In genomic region chr18:24214144-24214543, GRCh38 we compare ENCODE assay signal across 17 cellular contexts.
DNase-seq lines count a peak whose midpoint lies in the region; ATAC-seq, FAIRE-seq and TF ChIP-seq lines count a peak whose summit lies in the region.
"Had no signal": no experiment of that assay in that cellular context is flagged by ENCODE, and none has a peak within 500 bp of the region (broad histone marks: within the 10 kb centered on the region; RNA-seq: fewer than 3 reads in every experiment).

No MANE protein-coding gene starts in this region.

- no peaks in the 10 kb centered on the region for H4K20me1 ChIP-seq in HCT116 (ENCODE audit: insufficient read depth)

- TF ChIP-seq CTCF in HCT116 (IDR thresholded peaks at IDR 0.05 in 2 of 3, conservative IDR thresholded peaks at IDR 0.05 in 1 of 3; ENCODE audit: borderline replicate concordance in 1 of 3, insufficient read depth in 1 of 3, low read depth in 2 of 3, low read length in 2 of 3) (no peak), mesothelial cell of epicardium (IDR thresholded peaks at IDR 0.05; ENCODE audit: unreplicated experiment) (no peak)

- H3K4me3 ChIP-seq in HCT116 (replicated peaks in 1 of 2; ENCODE audit: low read depth in 1 of 2, low read length in 2 of 2) (no peak overlapping the region), subcutaneous abdominal adipose tissue (ENCODE audit: low read depth in 1 of 5, low read length in 5 of 5) (no peak overlapping the region)
- H3K4me3 ChIP-seq: K562 had no signal

- DNase-seq in HCT116 (ENCODE audit: low read depth, low spot score) (no peak), mesothelial cell of epicardium (ENCODE audit: low spot score in 2 of 2, unreplicated experiment in 2 of 2) (no peak), H54 (ENCODE audit: insufficient read length, low spot score) (no peak), NAMALWA (ENCODE audit: low spot score) (no peak)
- DNase-seq: activated naive CD4-positive, alpha-beta T cell; MV-4-11; natural killer cell; NCI-H2029 treated with DMSO at 0.1 percent for 48 hours; NCI-H526 treated with DMSO at 0.1 percent for 48 hours; stimulated activated naive CD8-positive, alpha-beta T cell treated with anti-CD3 and anti-CD28 coated beads, Interleukin-15, amount 100 ng/mL, for 72 hours had no signal

- H3K9ac ChIP-seq in HCT116 (ENCODE audit: low read length), result peak overlapping the region; percentile 24
- H3K9ac ChIP-seq in subcutaneous abdominal adipose tissue (ENCODE audit: low read length in 5 of 5), result no peak overlapping the region

- no peaks in the 10 kb centered on the region for H3K27me3 ChIP-seq in HCT116 (ENCODE audit: insufficient read depth, low read length)
- no peaks in the 10 kb centered on the region for H3K27me3 ChIP-seq in subcutaneous abdominal adipose tissue (ENCODE audit: control insufficient read depth in 5 of 5, insufficient read depth in 4 of 5, low read length in 5 of 5)

- CTCF ChIA-PET in HCT116 (lab: Charles Lee), result no interaction called here

- no peak overlapping the region for H3K4me3 Mint-ChIP-seq in mesothelial cell of epicardium
- H3K4me3 Mint-ChIP-seq: natural killer cell; stimulated activated naive CD8-positive, alpha-beta T cell treated with anti-CD3 and anti-CD28 coated beads, Interleukin-15, amount 100 ng/mL, for 72 hours had no signal

- H3K9me3 ChIP-seq in HCT116 (ENCODE audit: control insufficient read depth in 1 of 2, insufficient read depth in 1 of 2, low read depth in 1 of 2, low read length in 2 of 2) (no peaks in the 10 kb centered on the region), subcutaneous abdominal adipose tissue (ENCODE audit: control insufficient read depth in 5 of 5, low read length in 5 of 5) (no peaks in the 10 kb centered on the region)

- BruUV-seq in HCT116 (replicated peaks; lab: Mats Ljungman, UMichigan), result no TSS peak

- H3K27me3 Mint-ChIP-seq in mesothelial cell of epicardium (ENCODE audit: low read depth), result no peaks in the 10 kb centered on the region
- H3K27me3 Mint-ChIP-seq: stimulated activated naive CD8-positive, alpha-beta T cell treated with anti-CD3 and anti-CD28 coated beads, Interleukin-15, amount 100 ng/mL, for 72 hours had no signal

- peak overlapping the region; percentile 69 for H3K4me2 ChIP-seq in HCT116 (ENCODE audit: low read length)

- H3K27ac ChIP-seq in HCT116 (ENCODE audit: low read depth, low read length) (no peak overlapping the region; the same call in 1 of the 2 replicates), angular gyrus (ENCODE audit: low read depth, low read length) (peak overlapping the region; percentile 62), subcutaneous abdominal adipose tissue (ENCODE audit: low read depth, low read length) (peak overlapping the region; percentile 6)

- no peaks in the 10 kb centered on the region for H3K79me2 ChIP-seq in HCT116 (ENCODE audit: insufficient read depth, low read length)

- POLR2A ChIA-PET in HCT116 (lab: Charles Lee), result no interaction called here

- no peak overlapping the region for H2AFZ ChIP-seq in HCT116 (ENCODE audit: low read depth, low read length, poor library complexity, severe bottlenecking)

- TF ChIP-seq POLR2A in HCT116 (IDR thresholded peaks at IDR 0.05; ENCODE audit: borderline replicate concordance, extremely low read depth, insufficient read depth, insufficient read length) (no peak), H54 (IDR thresholded peaks at IDR 0.05; ENCODE audit: low read depth, low read length) (no peak)

- H3K36me3 ChIP-seq in HCT116 (ENCODE audit: control insufficient read depth in 1 of 2, insufficient read depth in 2 of 2, low read length in 2 of 2) (no peaks in the 10 kb centered on the region), subcutaneous abdominal adipose tissue (ENCODE audit: control insufficient read depth in 5 of 5, insufficient read depth in 5 of 5, low read length in 5 of 5) (no peaks in the 10 kb centered on the region)

- RAD21 ChIA-PET in HCT116 (lab: Charles Lee; ENCODE audit: low non-redundant PET in 1 of 2, low total read pairs in 2 of 2, uncharacterized antibody in 2 of 2, unreplicated experiment in 2 of 2), result no interaction called here

- peaks cover 9% of the 10 kb centered on the region for H3K9me3 Mint-ChIP-seq in mesothelial cell of epicardium
- H3K9me3 Mint-ChIP-seq: natural killer cell; stimulated activated naive CD8-positive, alpha-beta T cell treated with anti-CD3 and anti-CD28 coated beads, Interleukin-15, amount 100 ng/mL, for 72 hours had no signal

- ATAC-seq in HCT116 (no peak), esophagus mucosa (no peak), HG03095 (IDR thresholded peaks at IDR 0.05; ENCODE audit: unreplicated experiment) (no peak)
- ATAC-seq: K562; natural killer cell; stimulated activated naive CD8-positive, alpha-beta T cell treated with anti-CD3 and anti-CD28 coated beads, Interleukin-15, amount 100 ng/mL, for 72 hours had no signal

- H3K4me1 Mint-ChIP-seq in mesothelial cell of epicardium, result peaks cover 34% of the 10 kb centered on the region
- H3K4me1 Mint-ChIP-seq: natural killer cell; stimulated activated naive CD8-positive, alpha-beta T cell treated with anti-CD3 and anti-CD28 coated beads, Interleukin-15, amount 100 ng/mL, for 72 hours had no signal

- peak overlapping the region; percentile 57 for H3K27ac Mint-ChIP-seq in mesothelial cell of epicardium
- H3K27ac Mint-ChIP-seq: natural killer cell had no signal

- FAIRE-seq in H54 (lab: Jason Lieb, UNC), result no peak
- FAIRE-seq: colon, endothelial cell of umbilical vein, K562 had no signal

- H3K36me3 Mint-ChIP-seq in mesothelial cell of epicardium, result peaks cover 10% of the 10 kb centered on the region
- H3K36me3 Mint-ChIP-seq: natural killer cell had no signal

- no peaks in the 10 kb centered on the region for H3K9me2 ChIP-seq in HCT116 (ENCODE audit: insufficient read depth)

- no peak for TF ChIP-seq RAD21 in HCT116 (IDR thresholded peaks at IDR 0.05; ENCODE audit: low read depth)

- peaks cover 60 to 74% of the 10 kb centered on the region in 2 experiments for H3K4me1 ChIP-seq in HCT116 (ENCODE audit: control insufficient read depth in 1 of 2, insufficient read depth in 2 of 2, low read length in 2 of 2)
- H3K4me1 ChIP-seq in subcutaneous abdominal adipose tissue (ENCODE audit: control insufficient read depth in 5 of 5, insufficient read depth in 5 of 5, low read length in 5 of 5), result peaks cover 0 to 24% (median 17%) of the 10 kb centered on the region in 5 donors

- intact Hi-C loops in HCT116 (cut with micrococcal nuclease), result loop anchor here (5.0 kb wide), 1 partner anchor 58 kb away; no protein-coding TSS in a partner anchor

TF ChIP-seq in HCT116, 20 proteins besides CTCF, POLR2A, EP300 and RAD21:
- no peak for TF ChIP-seq SIN3A (IDR thresholded peaks at IDR 0.05; ENCODE audit: low read depth)
- no peak for TF ChIP-seq YY1 (IDR thresholded peaks at IDR 0.05; ENCODE audit: extremely low read depth, insufficient replicate concordance, low read depth, low read length)
- no peak for TF ChIP-seq SRF (IDR thresholded peaks at IDR 0.05; ENCODE audit: low read depth)
- TF ChIP-seq ELF1 (IDR thresholded peaks at IDR 0.05; ENCODE audit: borderline replicate concordance, low read depth), result no peak
- TF ChIP-seq TCF7L2 (IDR thresholded peaks at IDR 0.05; ENCODE audit: borderline replicate concordance, extremely low read depth, insufficient read depth, insufficient read length), result no peak
- no peak for TF ChIP-seq MAX (IDR thresholded peaks at IDR 0.05)
- no peak for TF ChIP-seq ATF3 (IDR thresholded peaks at IDR 0.05)
- TF ChIP-seq ZNF274 (IDR thresholded peaks at IDR 0.05; ENCODE audit: low read depth, low read length), result no peak
- TF ChIP-seq ZBTB33 (IDR thresholded peaks at IDR 0.05; ENCODE audit: extremely low read depth, insufficient replicate concordance, low read length), result no peak
- no peak for TF ChIP-seq EZH2 (IDR thresholded peaks at IDR 0.05)
- no peak for TF ChIP-seq CEBPB (IDR thresholded peaks at IDR 0.05; ENCODE audit: low read depth)
